ENCODE assay signal across 15 cellular contexts in the genomic region with DNA sequence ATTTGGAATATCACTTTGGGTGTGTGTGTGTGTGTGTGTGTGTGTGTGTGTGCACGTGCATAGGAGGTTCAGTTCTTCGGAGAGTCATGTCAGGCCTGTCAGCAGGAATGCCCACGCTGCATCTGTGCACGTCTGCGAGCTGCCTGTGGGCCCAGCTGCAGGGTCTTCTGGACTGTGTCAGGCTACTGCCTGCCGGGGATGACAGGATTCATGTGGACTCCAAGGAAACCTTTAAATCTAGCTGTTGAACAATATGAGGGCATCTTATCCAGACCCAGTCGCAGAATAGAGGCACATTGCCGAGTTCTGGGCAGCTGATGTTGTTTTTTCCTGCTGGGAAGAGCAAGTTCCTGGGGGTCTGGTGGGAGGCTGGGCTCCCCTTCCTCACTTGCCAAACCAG. TPM values are rescaled to one million over a fixed set of nuclear protein-coding genes. Genes with fewer than 3 reads are reported as not detected.
DNase-seq lines count a peak whose midpoint lies in the region; ATAC-seq, FAIRE-seq and TF ChIP-seq lines count a peak whose summit lies in the region.
"Had no signal": no experiment of that assay in that cellular context is flagged by ENCODE, and none has a peak within 500 bp of the region (broad histone marks: within the 10 kb centered on the region; RNA-seq: fewer than 3 reads in every experiment).

No MANE protein-coding gene starts in this region.

- peaks cover 0 to 3% (median 0%) of the 10 kb centered on the region in 3 donors for H3K36me3 ChIP-seq in pancreas

- peaks cover 51% of the 10 kb centered on the region for H3K4me1 Mint-ChIP-seq in brain
- H3K4me1 Mint-ChIP-seq: naive thymus-derived CD4-positive, alpha-beta T cell had no signal

- intact Hi-C loops in pancreas (cut with DNase I), result no loop called here

- H3K27me3 ChIP-seq in pancreas, result no peaks in the 10 kb centered on the region

- no peak overlapping the region for H3K4me3 ChIP-seq in pancreas

- peak overlapping the region in 3 of 5 experiments; percentile 79 to 85 (median 79) for H3K27ac Mint-ChIP-seq in brain
- H3K27ac Mint-ChIP-seq: naive thymus-derived CD4-positive, alpha-beta T cell; WTC11 had no signal

- H3K27ac ChIP-seq in pancreas, result peak overlapping the region; percentile 34 to 84 (median 67)

- ATAC-seq in pancreas, result peak in 2 of 4 donors; percentile 4 to 10
- no peak for ATAC-seq in GM19035 (IDR thresholded peaks at IDR 0.05; ENCODE audit: unreplicated experiment)
- no peak for ATAC-seq in HG03439 (IDR thresholded peaks at IDR 0.05; ENCODE audit: unreplicated experiment)
- ATAC-seq: naive thymus-derived CD4-positive, alpha-beta T cell; WTC11 had no signal

- no peaks in the 10 kb centered on the region for H3K9me3 ChIP-seq in pancreas

- H3K4me3 Mint-ChIP-seq in brain, result peak overlapping the region in 1 of 5 experiments; percentile 5
- H3K4me3 Mint-ChIP-seq: naive thymus-derived CD4-positive, alpha-beta T cell; WTC11 had no signal

- H3K27me3 Mint-ChIP-seq in brain, result no peaks in the 10 kb centered on the region

- H3K4me1 ChIP-seq in pancreas, result no peaks in the 10 kb centered on the region

- peaks cover 3% of the 10 kb centered on the region for H3K36me3 Mint-ChIP-seq in brain
- H3K36me3 Mint-ChIP-seq: naive thymus-derived CD4-positive, alpha-beta T cell; WTC11 had no signal

- H3K9me3 Mint-ChIP-seq in brain, result peaks cover 0 to 15% (median 4%) of the 10 kb centered on the region in 5 experiments

- TF ChIP-seq CTCF in D721Med (IDR thresholded peaks at IDR 0.05; ENCODE audit: insufficient read depth, missing control alignments) (no peak), brain (conservative IDR thresholded peaks at IDR 0.05) (no peak), pancreas (IDR thresholded peaks at IDR 0.05) (no peak)

- peak; percentile 14 for DNase-seq in D721Med (ENCODE audit: insufficient read length, low spot score)
- DNase-seq in hepatic stellate cell (ENCODE audit: low spot score), result peak; percentile 17
- DNase-seq in pancreas, result peak in 3 of 6 donors; percentile 8 to 47 (median 42)
- DNase-seq in NCI-H82 treated with DMSO at 0.1 percent for 48 hours (lab: John Stamatoyannopoulos, UW; ENCODE audit: unreplicated experiment), result no peak
- no peak for DNase-seq in 8988T
- DNase-seq: anterior cingulate cortex; COR-L47; naive thymus-derived CD4-positive, alpha-beta T cell; NCI-H187 treated with DMSO at 0.1 percent for 48 hours; NCI-H446 treated with DMSO at 0.1 percent for 48 hours had no signal

- FAIRE-seq in D721Med (lab: Jason Lieb, UNC), result no peak
- no peak for FAIRE-seq in pancreas (lab: Jason Lieb, UNC)

- 50 to 63% methylated on average over 8 of the region's 8 CpGs for WGBS in pancreas, 2 donors

RNA-seq across cellular contexts. Expression of a gene that starts 19.0 kb away (rescaled TPM):
- 144 TPM for polyA plus RNA-seq in brain (ENCODE audit: insufficient read depth, low read depth, low replicate concordance)
- 100 to 1,000 TPM; 146 to 273 (median 196) TPM for total RNA-seq in pancreas
- 100 to 1,000 TPM; 301 to 450 TPM for polyA plus RNA-seq in pancreas

RNA-seq across cellular contexts. Expression of a gene that starts 33.1 kb away (rescaled TPM):
- polyA plus RNA-seq in brain (ENCODE audit: insufficient read depth, low read depth, low replicate concordance) (1.6 TPM), pancreas (under 1 TPM; 0.34 to 0.47 TPM)
- total RNA-seq in pancreas, result under 1 TPM in 1 of 6 donors, not detected in 5; 0.55 TPM
- total RNA-seq: naive thymus-derived CD4-positive, alpha-beta T cell; T-helper 1 cell treated with Interleukin-12 subunit alpha and Interleukin-12 subunit beta and Interleukin-4 antibody, amounts not matched to agents 30 ng/mL and 1 ng/mL, for 36 hours had no signal
- polyA plus RNA-seq: naive thymus-derived CD4-positive, alpha-beta T cell had no signal

Comparison
In these comparisons a context has a peak if more than half of its experiments do, and no peak if none do; other contexts are left out.
1. DNase-seq: peak in D721Med (single experiment) and hepatic stellate cell (single experiment); none in NCI-H82 treated with DMSO at 0.1 percent for 48 hours (single experiment) and 8988T (single experiment).